ENCODE assay signal across 8 cellular contexts in genomic region chr5:180830253-180831138, GRCh38. TPM values are rescaled to one million over a fixed set of nuclear protein-coding genes. Genes with fewer than 3 reads are reported as not detected.
DNase-seq lines count a peak whose midpoint lies in the region; ATAC-seq and TF ChIP-seq lines count a peak whose summit lies in the region.

No MANE protein-coding gene starts in this region.

- peaks cover 11% of the 10 kb centered on the region for H3K36me3 Mint-ChIP-seq in IgD-negative memory B cell

- TF ChIP-seq CTCF in DND-41 (IDR thresholded peaks at IDR 0.05; ENCODE audit: borderline replicate concordance, extremely low read depth, low read length, poor library complexity, severe bottlenecking) (no peak), VCaP (conservative IDR thresholded peaks at IDR 0.05) (no peak), breast epithelium (IDR thresholded peaks at IDR 0.05) (no peak)

- H3K27me3 ChIP-seq in DND-41 (ENCODE audit: insufficient read depth, low read length, poor library complexity) (no peaks in the 10 kb centered on the region), breast epithelium (no peaks in the 10 kb centered on the region)

- peak overlapping the region; percentile 90 for H2AFZ ChIP-seq in DND-41 (ENCODE audit: low read depth, low read length)

- peaks cover 11% of the 10 kb centered on the region for H3K9me3 ChIP-seq in DND-41 (ENCODE audit: insufficient read depth, low read length, severe bottlenecking)
- no peaks in the 10 kb centered on the region for H3K9me3 ChIP-seq in breast epithelium

- no peaks in the 10 kb centered on the region for H4K20me1 ChIP-seq in DND-41 (ENCODE audit: insufficient read depth, low read length)

- peak; percentile 27 for TF ChIP-seq POLR2A in breast epithelium (IDR thresholded peaks at IDR 0.05)

- peaks cover 20 to 30% (median 24%) of the 10 kb centered on the region in 3 donors for H3K4me1 Mint-ChIP-seq in IgD-negative memory B cell

- H3K4me1 ChIP-seq in DND-41 (ENCODE audit: insufficient read depth, low read length): peaks cover 34% of the 10 kb centered on the region
- peaks cover 9 to 20% of the 10 kb centered on the region in 2 donors for H3K4me1 ChIP-seq in breast epithelium

- intact Hi-C loops in breast epithelium (cut with DNase I; ENCODE audit: low total_unique reads): no loop called here

- H3K27ac Mint-ChIP-seq in IgD-negative memory B cell: peak overlapping the region; percentile 93 to 98 (median 96)

- H3K4me2 ChIP-seq in DND-41 (ENCODE audit: insufficient read depth, low read length): peak overlapping the region; percentile 70

- H3K4me3 Mint-ChIP-seq in IgD-negative memory B cell: peak overlapping the region; percentile 91 to 99 (median 97)

- H3K36me3 ChIP-seq in DND-41 (ENCODE audit: insufficient read depth, low read length) (peaks cover 24% of the 10 kb centered on the region), breast epithelium (no peaks in the 10 kb centered on the region)

- peak; percentile 59 for DNase-seq in DND-41
- peak; percentile 62 to 69 for DNase-seq in breast epithelium (ENCODE audit: low spot score in 2 of 2)
- DNase-seq in islet precursor cell: peak; percentile 75
- DNase-seq in stimulated activated CD4-positive, alpha-beta T cell treated with anti-CD3 and anti-CD28 coated beads, Interleukin-1b, Interleukin-23, amount 100 ng/mL, for 4 hours (ENCODE audit: low read depth in 2 of 2): peak; percentile 48 to 53
- no peak for DNase-seq in NCI-H1930 (lab: John Stamatoyannopoulos, UW)

- peak overlapping the region; percentile 92 for H3K9ac ChIP-seq in DND-41 (ENCODE audit: low read depth, low read length)

- H3K9me3 Mint-ChIP-seq in IgD-negative memory B cell: no peaks in the 10 kb centered on the region

- H3K79me2 ChIP-seq in DND-41 (ENCODE audit: insufficient read depth, low read length): peaks cover 36% of the 10 kb centered on the region

- H3K27ac ChIP-seq in DND-41 (ENCODE audit: low read length): peak overlapping the region; percentile 91
- peak overlapping the region; percentile 74 for H3K27ac ChIP-seq in VCaP
- peak overlapping the region; percentile 97 to 99 for H3K27ac ChIP-seq in breast epithelium

- H3K4me3 ChIP-seq in DND-41 (ENCODE audit: low read depth in 1 of 2, low read length in 2 of 2) (peak overlapping the region; percentile 54 to 89), breast epithelium (peak overlapping the region; percentile 77 to 91 (median 82))

- no peaks in the 10 kb centered on the region for H3K27me3 Mint-ChIP-seq in IgD-negative memory B cell

- ATAC-seq in DND-41 (ENCODE audit: insufficient read depth, low read depth) (peak; percentile 52), GM21515 (IDR thresholded peaks at IDR 0.05; ENCODE audit: unreplicated experiment) (peak; percentile 41)

RNA-seq across cellular contexts. Expression of gene MGAT1, which starts 27.9 kb away (rescaled TPM):
- 101 TPM for polyA plus RNA-seq in IgD-negative memory B cell
- total RNA-seq in breast epithelium: 100 to 1,000 TPM; 127 to 236 (median 163) TPM

RNA-seq across cellular contexts. Expression of gene ZFP62, which starts 30.6 kb away (rescaled TPM):
- polyA plus RNA-seq in IgD-negative memory B cell: 22.1 TPM
- 10 to 100 TPM; 18.6 to 49.6 (median 35.4) TPM for total RNA-seq in breast epithelium

Comparison
In these comparisons a context has a peak if more than half of its experiments do, and no peak if none do; other contexts are left out.
1. DNase-seq: peak in DND-41 (single experiment), breast epithelium (2 of 2), islet precursor cell (single experiment) and stimulated activated CD4-positive, alpha-beta T cell treated with anti-CD3 and anti-CD28 coated beads, Interleukin-1b, Interleukin-23, amount 100 ng/mL, for 4 hours (2 of 2); none in NCI-H1930 (0 of 2).
2. Peak in every context shown above with its lines, with median percentiles within 50 percentile points of each other: H3K27ac ChIP-seq.